ENCODE assay signal across 8 cellular contexts in genomic region chr17:28953444-28954118, GRCh38. TPM values are rescaled to one million over a fixed set of nuclear protein-coding genes. Genes with fewer than 3 reads are reported as not detected.
DNase-seq lines count a peak whose midpoint lies in the region; ATAC-seq and TF ChIP-seq lines count a peak whose summit lies in the region.

No MANE protein-coding gene starts in this region.

- H2AFZ ChIP-seq in neural cell (ENCODE audit: low read depth, low read length) = no peak overlapping the region

- peaks cover 2% of the 10 kb centered on the region for H3F3A ChIP-seq in neural cell (ENCODE audit: insufficient read depth, low read length, poor library complexity, severe bottlenecking)

- peaks cover 5% of the 10 kb centered on the region for H3K4me1 ChIP-seq in effector memory CD4-positive, alpha-beta T cell (ENCODE audit: control insufficient read depth, insufficient read depth, low read length, poor library complexity, severe bottlenecking)
- H3K4me1 ChIP-seq in aorta (ENCODE audit: control insufficient read depth in 1 of 2, insufficient read depth in 2 of 2, low read length in 2 of 2) = no peaks in the 10 kb centered on the region

- in situ Hi-C loops in KBM-7 (cut with MboI; ENCODE audit: low pct_unique_long_range_greater_than_20kb, low sequenced_read_pairs) = loop anchor here (10.0 kb wide), 1 partner anchor 151 kb away; no protein-coding TSS in a partner anchor

- no peaks in the 10 kb centered on the region for H3K36me3 ChIP-seq in effector memory CD4-positive, alpha-beta T cell (ENCODE audit: control insufficient read depth, insufficient read depth, low read length)
- H3K36me3 ChIP-seq in neural cell (ENCODE audit: insufficient read depth, low read length) (no peaks in the 10 kb centered on the region), aorta (ENCODE audit: control insufficient read depth in 1 of 2, insufficient read depth in 2 of 2, low read length in 1 of 2) (no peaks in the 10 kb centered on the region)

- no peaks in the 10 kb centered on the region for H3K9me2 ChIP-seq in neural cell (ENCODE audit: insufficient read depth, low read length)

- H3K9ac ChIP-seq in neural cell (ENCODE audit: low read length) = no peak overlapping the region

- no peak overlapping the region for H3K4me3 ChIP-seq in effector memory CD4-positive, alpha-beta T cell (ENCODE audit: insufficient read depth, low read depth, low read length, poor library complexity, severe bottlenecking)
- peak overlapping the region; percentile 68 for H3K4me3 ChIP-seq in neural cell (ENCODE audit: low read length)
- H3K4me3 ChIP-seq in aorta (ENCODE audit: low read length in 2 of 2) = no peak overlapping the region

- H3K79me2 ChIP-seq in neural cell (replicated peaks; ENCODE audit: insufficient read depth, low read length) = peaks cover 21% of the 10 kb centered on the region

- H3K27me3 ChIP-seq in effector memory CD4-positive, alpha-beta T cell (replicated peaks; ENCODE audit: control insufficient read depth, insufficient read depth, low read length, poor library complexity, severe bottlenecking) = no peaks in the 10 kb centered on the region
- no peaks in the 10 kb centered on the region for H3K27me3 ChIP-seq in neural cell (ENCODE audit: insufficient read depth, low read depth, low read length)
- H3K27me3 ChIP-seq in aorta (ENCODE audit: control insufficient read depth in 1 of 2, insufficient read depth in 2 of 2, low read length in 1 of 2) = no peaks in the 10 kb centered on the region

- TF ChIP-seq CTCF in neural cell (IDR thresholded peaks at IDR 0.05; ENCODE audit: poor library complexity, severe bottlenecking) = peak; percentile 81

- peak overlapping the region; percentile 77 for H3K4me2 ChIP-seq in neural cell (ENCODE audit: low read length)

- peak; percentile 59 for TF ChIP-seq RAD21 in neural cell (conservative IDR thresholded peaks at IDR 0.05)

- H3K27ac ChIP-seq in effector memory CD4-positive, alpha-beta T cell (ENCODE audit: insufficient read depth, low read length, poor library complexity, severe bottlenecking) = no peak overlapping the region
- H3K27ac ChIP-seq in neural cell (ENCODE audit: low read length) = peak overlapping the region; percentile 98
- H3K27ac ChIP-seq in aorta (ENCODE audit: low read depth in 1 of 2, low read length in 2 of 2) = no peak overlapping the region

- WGBS in aorta, 2 donors = 28 to 31% methylated on average over 5 of the region's 5 CpGs

- intact Hi-C loops in aorta (cut with DNase I) = loop anchor here (5.0 to 10.0 kb wide), 3 partner anchors 56 to 619 kb away; partner anchors contain the start of genes IFT20 (in 2 of the 2), TNFAIP1 (in 2 of the 2) and FLOT2 (in 1 of the 2)

- no peaks in the 10 kb centered on the region for H4K20me1 ChIP-seq in neural cell (ENCODE audit: insufficient read depth)

- ATAC-seq in aorta (ENCODE audit: low FRiP score) (no peak), HG03139 (IDR thresholded peaks at IDR 0.05; ENCODE audit: unreplicated experiment) (no peak)

- no peak for TF ChIP-seq EP300 in neural cell (conservative IDR thresholded peaks at IDR 0.05; ENCODE audit: poor library complexity, severe bottlenecking)

- DNase-seq in NCI-H1417 (lab: John Stamatoyannopoulos, UW) = peak in 2 of 3 experiments; percentile 28 to 62
- no peak for DNase-seq in NCI-H1417 treated with DMSO at 0.1 percent for 48 hours (lab: John Stamatoyannopoulos, UW)
- DNase-seq in KBM-7 = peak; percentile 61
- peak; percentile 36 to 54 for DNase-seq in activated CD4-positive, alpha-beta T cell treated with anti-CD3 and anti-CD28 coated beads for 4 hours
- peak in 2 of 3 donors; percentile 9 to 20 for DNase-seq in effector memory CD4-positive, alpha-beta T cell
- peak; percentile 64 to 70 for DNase-seq in aorta

- no peaks in the 10 kb centered on the region for H3K9me3 ChIP-seq in effector memory CD4-positive, alpha-beta T cell (ENCODE audit: control insufficient read depth, low read length)
- H3K9me3 ChIP-seq in neural cell (ENCODE audit: low read length) = no peaks in the 10 kb centered on the region
- H3K9me3 ChIP-seq in aorta (ENCODE audit: control insufficient read depth, low read length) = no peaks in the 10 kb centered on the region

TF ChIP-seq in neural cell, 6 proteins besides CTCF, POLR2A, EP300 and RAD21:
- TF ChIP-seq REST (IDR thresholded peaks at IDR 0.05; ENCODE audit: borderline replicate concordance) (no peak), SMC3 (conservative IDR thresholded peaks at IDR 0.05; ENCODE audit: poor library complexity) (peak; percentile 78)

RNA-seq across cellular contexts. Expression of gene PHF12, which starts 2.3 kb away (rescaled TPM):
- polyA plus RNA-seq in neural cell = 10.4 and 12.9 TPM in 2 replicates
- polyA minus RNA-seq in neural cell = 45.0 and 60.3 TPM in 2 replicates
- total RNA-seq in aorta = 10 to 100 TPM; 30.5 to 47.0 TPM
- 10 to 100 TPM; 10.1 to 29.4 TPM for polyA plus RNA-seq in aorta

RNA-seq across cellular contexts. Expression of gene DHRS13, which starts 50.7 kb away (rescaled TPM):
- 91.1 and 93.2 TPM in 2 replicates for polyA plus RNA-seq in neural cell
- 60.9 and 63.0 TPM in 2 replicates for polyA minus RNA-seq in neural cell
- total RNA-seq in aorta = 1 to 10 TPM; 4.3 to 6.1 TPM
- 1 to 10 TPM in 1 of 2 donors, under 1 TPM in 1; 0.75 to 2.7 TPM for polyA plus RNA-seq in aorta

RNA-seq across cellular contexts. Expression of gene SEZ6, which starts 52.3 kb away (rescaled TPM):
- polyA plus RNA-seq in neural cell (15.1 and 17.4 TPM in 2 replicates), aorta (not detected)
- 8.5 and 16.9 TPM in 2 replicates for polyA minus RNA-seq in neural cell
- not detected for total RNA-seq in aorta

RNA-seq across cellular contexts. Expression of gene FLOT2, which starts 56.0 kb away (rescaled TPM):
- 27.5 and 34.5 TPM in 2 replicates for polyA plus RNA-seq in neural cell
- polyA minus RNA-seq in neural cell = 24.6 and 25.0 TPM in 2 replicates
- total RNA-seq in aorta = 100 to 1,000 TPM in 1 of 2 donors, 10 to 100 TPM in 1; 99.1 to 108 TPM
- polyA plus RNA-seq in aorta = 10 to 100 TPM; 51.8 to 58.3 TPM

Comparison
In these comparisons a context has a peak if more than half of its experiments do, and no peak if none do; other contexts are left out.
1. RNA of gene DHRS13, which starts 50.7 kb away (polyA plus RNA-seq): 91.1 to 93.2 TPM in neural cell; 0.75 to 2.7 TPM in aorta; every median in the first group is over 10 times any median in the second.
2. RNA of gene SEZ6, which starts 52.3 kb away (polyA plus RNA-seq): 15.1 to 17.4 TPM in neural cell; not detected in aorta; every median in the first group is over 10 times any median in the second.